In genomic region chr7:21086688-21087087, GRCh38 we compare ENCODE assay signal across 16 cellular contexts.
A peak's percentile ranks its signal among the peaks of the same experiment; 100 is the strongest.
DNase-seq lines count a peak whose midpoint lies in the region; ATAC-seq, FAIRE-seq and TF ChIP-seq lines count a peak whose summit lies in the region.
"Had no signal": no experiment of that assay in that cellular context is flagged by ENCODE, and none has a peak within 500 bp of the region (broad histone marks: within the 10 kb centered on the region; RNA-seq: fewer than 3 reads in every experiment).

No MANE protein-coding gene starts in this region.

- H3K4me3 ChIP-seq in body of pancreas (no peak overlapping the region), foreskin fibroblast (ENCODE audit: low read depth in 1 of 2, low read length in 2 of 2) (no peak overlapping the region)
- H3K4me3 ChIP-seq: smooth muscle cell had no signal

- H3K27ac ChIP-seq in body of pancreas: no peak overlapping the region
- H3K27ac ChIP-seq: HL-60 had no signal

- no peaks in the 10 kb centered on the region for H3K9me3 ChIP-seq in body of pancreas

- FAIRE-seq in urothelium cell line (lab: Jason Lieb, UNC) (no peak), GM12891 (lab: Jason Lieb, UNC) (no peak)
- FAIRE-seq: islet of Langerhans had no signal

- TF ChIP-seq CTCF in body of pancreas (IDR thresholded peaks at IDR 0.05) (no peak), foreskin fibroblast (IDR thresholded peaks at IDR 0.05; ENCODE audit: low read depth, low read length) (no peak)

- TF ChIP-seq POLR2A in body of pancreas (IDR thresholded peaks at IDR 0.05) (no peak), GM12891 (IDR thresholded peaks at IDR 0.05; ENCODE audit: low read depth, low read length) (no peak)

- intact Hi-C loops in body of pancreas (cut with DNase I): no loop called here

- ATAC-seq in body of pancreas (no peak), HG02884 (IDR thresholded peaks at IDR 0.05; ENCODE audit: unreplicated experiment) (no peak)

- H3K27me3 ChIP-seq in body of pancreas: no peaks in the 10 kb centered on the region

- H3K4me1 ChIP-seq in body of pancreas: peaks cover 6% of the 10 kb centered on the region

- no peaks in the 10 kb centered on the region for H3K36me3 ChIP-seq in body of pancreas (replicated peaks in 1 of 2; ENCODE audit: insufficient read depth in 1 of 2, low read depth in 2 of 2)

- DNase-seq in SIG-M5 treated with dmso at 0.1 percent for 504 hours (lab: John Stamatoyannopoulos, UW; ENCODE audit: unreplicated experiment) (peak; percentile 8), SIG-M5 (lab: John Stamatoyannopoulos, UW) (no peak), NCI-H345 treated with DMSO at 0.1 percent for 48 hours (lab: John Stamatoyannopoulos, UW; ENCODE audit: unreplicated experiment) (peak; percentile 48), body of pancreas (peak; percentile 22 to 63 (median 39)), urothelium cell line (ENCODE audit: low spot score) (peak; percentile 61), GM12891 (ENCODE audit: insufficient read length, low spot score) (no peak), foreskin fibroblast (no peak)
- DNase-seq: activated CD4-positive, alpha-beta T cell treated with anti-CD3 and anti-CD28 coated beads, Interleukin-2, amount 10 ng/mL, durations not matched to agents 24 days and 14 days; CD4-positive, alpha-beta T cell; glutamatergic neuron; GOT3; NCI-H524 had no signal

TF ChIP-seq in GM12891, 5 proteins besides CTCF, POLR2A, EP300 and RAD21:
- TF ChIP-seq POLR2AphosphoS5 (IDR thresholded peaks at IDR 0.05; ENCODE audit: low read depth, low read length): no peak
- no peak for TF ChIP-seq TAF1 (IDR thresholded peaks at IDR 0.05; ENCODE audit: low read depth, low read length)
- TF ChIP-seq POU2F2 (IDR thresholded peaks at IDR 0.05; ENCODE audit: low read depth, low read length): no peak
- no peak for TF ChIP-seq SPI1 (IDR thresholded peaks at IDR 0.05; ENCODE audit: low read depth, low read length)
- TF ChIP-seq PAX5 (IDR thresholded peaks at IDR 0.05; ENCODE audit: insufficient read depth, low read length, severe bottlenecking): no peak
TF ChIP-seq in GM12891: peak in this region for 0.

Comparison
In these comparisons a context has a peak if more than half of its experiments do, and no peak if none do; other contexts are left out.
1. DNase-seq: peak in SIG-M5 treated with dmso at 0.1 percent for 504 hours (single experiment), NCI-H345 treated with DMSO at 0.1 percent for 48 hours (single experiment), body of pancreas (4 of 4) and urothelium cell line (single experiment); none in SIG-M5 (single experiment), GM12891 (single experiment) and foreskin fibroblast (0 of 2).